21 cellular contexts compared by ENCODE assay signal in genomic region chr2:109712746-109713145, GRCh38.
DNase-seq lines count a peak whose midpoint lies in the region; ATAC-seq, FAIRE-seq and TF ChIP-seq lines count a peak whose summit lies in the region.
"Had no signal": no experiment of that assay in that cellular context is flagged by ENCODE, and none has a peak within 500 bp of the region (broad histone marks: within the 10 kb centered on the region; RNA-seq: fewer than 3 reads in every experiment).

No MANE protein-coding gene starts in this region.

- H3K9me3 ChIP-seq in HepG2 (ENCODE audit: low read length): no peaks in the 10 kb centered on the region
- no peaks in the 10 kb centered on the region for H3K9me3 ChIP-seq in right lobe of liver
- H3K9me3 ChIP-seq in endodermal cell (ENCODE audit: control insufficient read depth, low read length): peaks cover under 1% of the 10 kb centered on the region

- H3K4me1 Mint-ChIP-seq in endodermal cell: peaks cover 12% of the 10 kb centered on the region
- H3K4me1 Mint-ChIP-seq: IgD-negative memory B cell had no signal

- CTCF ChIA-PET in HepG2 (lab: Yijun Ruan, JAX; ENCODE audit: low intra/inter-chr PET ratio, low total read pairs): no interaction called here

- no peaks in the 10 kb centered on the region for H3K36me3 Mint-ChIP-seq in endodermal cell (ENCODE audit: low read depth)
- H3K36me3 Mint-ChIP-seq: CD8-positive, alpha-beta T cell; IgD-negative memory B cell had no signal

- no peak for TF ChIP-seq RAD21 in HepG2 (CRISPR knock-in tag; IDR thresholded peaks at IDR 0.05)

- H3K79me2 ChIP-seq in HepG2 (ENCODE audit: insufficient read depth, low read length): no peaks in the 10 kb centered on the region

- ATAC-seq in HepG2 (no peak), right lobe of liver (no peak), sciatic nerve (no peak), GM21825 (IDR thresholded peaks at IDR 0.05; ENCODE audit: unreplicated experiment) (no peak), HG02973 (IDR thresholded peaks at IDR 0.05; ENCODE audit: unreplicated experiment) (no peak), GM19324 (IDR thresholded peaks at IDR 0.05; ENCODE audit: low FRiP score, unreplicated experiment) (no peak)
- ATAC-seq: CD8-positive, alpha-beta T cell; HCT116 had no signal

- 88% methylated on average over 5 of the region's 5 CpGs for WGBS in HepG2 (ENCODE audit: low lambda C conversion rate)
- WGBS in right lobe of liver (ENCODE audit: insufficient coverage, low coverage, low lambda C conversion rate, missing lambda C conversion rate): 95% methylated on average over 4 of the region's 5 CpGs
- 94 to 100% methylated on average over 2 to 4 of the region's 5 CpGs for WGBS in endodermal cell (ENCODE audit: insufficient coverage in 1 of 2, insufficient read length in 1 of 2), 2 experiments

- H3K27ac Mint-ChIP-seq in endodermal cell: no peak overlapping the region
- H3K27ac Mint-ChIP-seq: CD8-positive, alpha-beta T cell; HFFc6; IgD-negative memory B cell had no signal

- no peak overlapping the region for H3K27ac ChIP-seq in HepG2 (ENCODE audit: extremely low read length, insufficient read depth, low read length)
- no peak overlapping the region for H3K27ac ChIP-seq in right lobe of liver
- no peak overlapping the region for H3K27ac ChIP-seq in endodermal cell (ENCODE audit: low read depth, low read length)
- H3K27ac ChIP-seq: BLaER1 treated with 17β-estradiol and CSF1 and Interleukin-3, amounts not matched to agents 10 nM and 100 nM had no signal

- H2AFZ ChIP-seq in HepG2 (ENCODE audit: low read length): peak overlapping the region; percentile 1

- in situ Hi-C loops in HepG2 (cut with HindIII; ENCODE audit: extremely low pct_ligation_motif_present, low pct_unique_long_range_greater_than_20kb): loop anchor here (5.0 kb wide), 1 partner anchor 50 kb away; no protein-coding TSS in a partner anchor

- POLR2A ChIA-PET in HepG2 (lab: Yijun Ruan, JAX): interaction anchor here (1.6 to 6.3 kb wide), 2 partner anchors 68 to 99 kb away, joined by 3 to 31 read pairs; partner anchors contain the start of genes SEPTIN10 and SOWAHC

- peaks cover under 1% of the 10 kb centered on the region for H3K9me3 Mint-ChIP-seq in endodermal cell
- H3K9me3 Mint-ChIP-seq: CD8-positive, alpha-beta T cell; HFFc6; IgD-negative memory B cell had no signal

- no peak for DNase-seq in HepG2 (ENCODE audit: low spot score)
- no peak for DNase-seq in right lobe of liver
- DNase-seq in endodermal cell: peak; percentile 12
- DNase-seq in sciatic nerve (ENCODE audit: low spot score): peak; percentile 13
- no peak for DNase-seq in NCI-H1105 (lab: John Stamatoyannopoulos, UW)
- DNase-seq: 8988T; Calu3; CD8-positive, alpha-beta T cell; DMS79 treated with DMSO at 0.1 percent for 48 hours; GF-D8; GOT3; H7; HFFc6 had no signal

- no peak overlapping the region for H3K4me3 Mint-ChIP-seq in endodermal cell
- H3K4me3 Mint-ChIP-seq: CD8-positive, alpha-beta T cell; HFFc6; IgD-negative memory B cell had no signal

- H3K27me3 Mint-ChIP-seq in endodermal cell (ENCODE audit: insufficient read depth): no peaks in the 10 kb centered on the region
- H3K27me3 Mint-ChIP-seq: IgD-negative memory B cell had no signal

- H3K36me3 ChIP-seq in HepG2 (replicated peaks in 1 of 2; ENCODE audit: control insufficient read depth in 1 of 2, insufficient read depth in 2 of 2, low read length in 2 of 2) (no peaks in the 10 kb centered on the region), right lobe of liver (no peaks in the 10 kb centered on the region), endodermal cell (ENCODE audit: control insufficient read depth, insufficient read depth, low read length) (no peaks in the 10 kb centered on the region)
- H3K36me3 ChIP-seq: BLaER1 treated with 17β-estradiol and CSF1 and Interleukin-3, amounts not matched to agents 10 nM and 100 nM had no signal

- FAIRE-seq in HepG2 (lab: Jason Lieb, UNC): no peak
- FAIRE-seq: GM19239, HTR-8/SVneo had no signal

- H3K4me3 ChIP-seq in HepG2 (replicated peaks in 1 of 3; ENCODE audit: insufficient read depth in 1 of 3, low read depth in 2 of 3, low read length in 3 of 3) (no peak overlapping the region), right lobe of liver (no peak overlapping the region), endodermal cell (ENCODE audit: low read length) (no peak overlapping the region)
- H3K4me3 ChIP-seq: BLaER1 treated with 17β-estradiol and CSF1 and Interleukin-3, amounts not matched to agents 10 nM and 100 nM had no signal

- H3K27me3 ChIP-seq in HepG2 (ENCODE audit: control insufficient read depth in 1 of 2, insufficient read depth in 2 of 2, low read length in 2 of 2) (no peaks in the 10 kb centered on the region), right lobe of liver (no peaks in the 10 kb centered on the region), endodermal cell (ENCODE audit: control insufficient read depth, insufficient read depth, low read length, poor library complexity, severe bottlenecking) (no peaks in the 10 kb centered on the region)
- H3K27me3 ChIP-seq: BLaER1 treated with 17β-estradiol and CSF1 and Interleukin-3, amounts not matched to agents 10 nM and 100 nM had no signal

- TF ChIP-seq POLR2A in HepG2 (IDR thresholded peaks at IDR 0.05; ENCODE audit: insufficient read depth in 1 of 2, low read depth in 2 of 2, low read length in 2 of 2) (no peak), right lobe of liver (IDR thresholded peaks at IDR 0.05) (no peak)

- H3K9ac ChIP-seq in HepG2 (ENCODE audit: insufficient read depth, low read depth, low read length): no peak overlapping the region
- H3K9ac ChIP-seq in endodermal cell (ENCODE audit: extremely low read depth, low read length, poor library complexity, severe bottlenecking): no peak overlapping the region
- H3K9ac ChIP-seq: BLaER1 treated with 17β-estradiol and CSF1 and Interleukin-3, amounts not matched to agents 10 nM and 100 nM had no signal

- intact Hi-C loops in HepG2 (cut with micrococcal nuclease; ENCODE audit: unreplicated experiment): no loop called here
- intact Hi-C loops in right lobe of liver (cut with DNase I): loop anchor here in 1 of 2 donors (10.0 kb wide), 1 partner anchor 108 kb away; no protein-coding TSS in a partner anchor
- intact Hi-C loops in sciatic nerve (cut with DNase I): no loop called here

- peaks cover 40% of the 10 kb centered on the region for H3K4me1 ChIP-seq in HepG2 (ENCODE audit: insufficient read depth, low read length)
- no peaks in the 10 kb centered on the region for H3K4me1 ChIP-seq in right lobe of liver
- H3K4me1 ChIP-seq in endodermal cell (ENCODE audit: control insufficient read depth, insufficient read depth, low read length): no peaks in the 10 kb centered on the region

- peak overlapping the region; percentile 4; the same call in 1 of the 2 replicates for H3K4me2 ChIP-seq in HepG2 (ENCODE audit: low read depth, low read length)

- no peak for TF ChIP-seq EP300 in HepG2 (IDR thresholded peaks at IDR 0.05; ENCODE audit: low read depth in 2 of 2, low read length in 2 of 2)
- no peak for TF ChIP-seq EP300 in HepG2 (CRISPR knock-in tag; IDR thresholded peaks at IDR 0.05; ENCODE audit: borderline replicate concordance)

- no peaks in the 10 kb centered on the region for H4K20me1 ChIP-seq in HepG2 (ENCODE audit: insufficient read depth, low read length)
- H4K20me1 ChIP-seq: BLaER1 treated with 17β-estradiol and CSF1 and Interleukin-3, amounts not matched to agents 10 nM and 100 nM had no signal

- TF ChIP-seq CTCF in HepG2 (CRISPR knock-in tag; IDR thresholded peaks at IDR 0.05) (no peak), right lobe of liver (IDR thresholded peaks at IDR 0.05) (no peak), endodermal cell (conservative IDR thresholded peaks at IDR 0.05) (no peak)

- BruUV-seq in HepG2 (replicated peaks; lab: Mats Ljungman, UMichigan): no TSS peak

TF ChIP-seq in HepG2, 621 proteins besides CTCF, POLR2A, EP300 and RAD21 (continues in another document):
- TF ChIP-seq RFX5 (IDR thresholded peaks at IDR 0.05; ENCODE audit: low read depth, low read length) (no peak), TAF15 (IDR thresholded peaks at IDR 0.05; ENCODE audit: low read depth, low read length, poor library complexity, severe bottlenecking) (no peak), NAIF1 (CRISPR knock-in tag; IDR thresholded peaks at IDR 0.05; ENCODE audit: borderline replicate concordance) (no peak), NFE2L2 (IDR thresholded peaks at IDR 0.05; ENCODE audit: low read length) (no peak), UBTF (CRISPR knock-in tag; IDR thresholded peaks at IDR 0.05) (no peak), SP140L (CRISPR knock-in tag; IDR thresholded peaks at IDR 0.05; ENCODE audit: borderline replicate concordance) (no peak), KDM4B (CRISPR knock-in tag; IDR thresholded peaks at IDR 0.05) (no peak), REXO4 (CRISPR knock-in tag; IDR thresholded peaks at IDR 0.05; ENCODE audit: borderline replicate concordance) (no peak), ZNF660 (CRISPR knock-in tag; IDR thresholded peaks at IDR 0.05; ENCODE audit: borderline replicate concordance, low read depth) (no peak)

Comparison
In these comparisons a context has a peak if more than half of its experiments do, and no peak if none do; other contexts are left out.
1. DNase-seq: peak in endodermal cell (single experiment) and sciatic nerve (single experiment); none in HepG2 (single experiment), right lobe of liver (0 of 3) and NCI-H1105 (single experiment).